In the genomic region with DNA sequence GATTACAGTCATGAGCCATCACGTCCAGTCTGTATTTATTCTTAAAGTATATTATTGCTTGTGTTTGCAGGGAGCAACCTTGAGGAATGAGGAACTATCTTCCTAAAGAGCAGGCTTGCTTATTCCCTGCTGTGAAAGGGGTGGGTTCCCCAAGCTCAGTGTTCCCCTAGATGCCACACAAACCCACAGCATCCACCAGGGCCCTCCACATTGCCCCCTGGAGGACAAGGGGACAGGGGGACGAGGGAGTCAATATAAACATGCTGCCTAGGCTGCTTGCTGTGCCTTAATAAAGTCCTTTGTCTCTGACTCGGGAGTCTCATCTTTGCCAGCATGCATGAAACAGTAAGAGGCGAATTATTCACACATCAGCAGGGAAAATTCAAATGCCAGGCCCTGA, we compare ENCODE assay signal across 11 cellular contexts. TPM values are rescaled to one million over a fixed set of nuclear protein-coding genes. Genes with fewer than 3 reads are reported as not detected.
DNase-seq lines count a peak whose midpoint lies in the region; TF ChIP-seq lines count a peak whose summit lies in the region.
"Had no signal": no experiment of that assay in that cellular context is flagged by ENCODE, and none has a peak within 500 bp of the region (broad histone marks: within the 10 kb centered on the region; RNA-seq: fewer than 3 reads in every experiment).

No MANE protein-coding gene starts in this region.

- H3K36me3 ChIP-seq in Loucy (ENCODE audit: insufficient read depth, low read length): no peaks in the 10 kb centered on the region
- H3K36me3 ChIP-seq in brain microvascular endothelial cell (replicated peaks): no peaks in the 10 kb centered on the region
- H3K36me3 ChIP-seq in left ventricle myocardium inferior: no peaks in the 10 kb centered on the region

- H3K4me3 ChIP-seq in Loucy (ENCODE audit: low read length, poor library complexity, severe bottlenecking) (no peak overlapping the region), brain microvascular endothelial cell (ENCODE audit: low read depth, low read length) (no peak overlapping the region), retinal pigment epithelial cell (ENCODE audit: low read length) (no peak overlapping the region), lower leg skin (ENCODE audit: low read depth, poor library complexity, severe bottlenecking) (no peak overlapping the region), left ventricle myocardium inferior (no peak overlapping the region)

- H3K9ac ChIP-seq in Loucy (ENCODE audit: low read depth, low read length, poor library complexity, severe bottlenecking): no peak overlapping the region

- 22 to 32% methylated on average over 4 of the region's 4 CpGs for WGBS in lower leg skin, 2 donors

- H3K27ac ChIP-seq in brain microvascular endothelial cell (no peak overlapping the region), left ventricle myocardium inferior (replicated peaks) (no peak overlapping the region)

- no peak overlapping the region for H3K4me2 ChIP-seq in Loucy (ENCODE audit: low read depth, low read length, poor library complexity, severe bottlenecking)

- no peaks in the 10 kb centered on the region for H3K9me2 ChIP-seq in Loucy (replicated peaks; ENCODE audit: low read depth, low read length)

- TF ChIP-seq POLR2A in lower leg skin (IDR thresholded peaks at IDR 0.05): no peak

- H3F3A ChIP-seq in Loucy (ENCODE audit: low read depth): no peaks in the 10 kb centered on the region

- H3K27me3 ChIP-seq in Loucy (ENCODE audit: insufficient read depth, low read length, poor library complexity, severe bottlenecking) (no peaks in the 10 kb centered on the region), brain microvascular endothelial cell (replicated peaks) (no peaks in the 10 kb centered on the region), left ventricle myocardium inferior (ENCODE audit: low read depth) (no peaks in the 10 kb centered on the region)

- DNase-seq in NCI-H748 (lab: John Stamatoyannopoulos, UW; ENCODE audit: unreplicated experiment) (peak; percentile 28), NCI-H748 treated with DMSO at 0.1 percent for 48 hours (lab: John Stamatoyannopoulos, UW) (no peak), brain microvascular endothelial cell (no peak), retinal pigment epithelial cell (ENCODE audit: low read depth) (no peak), lower leg skin (ENCODE audit: low spot score in 2 of 2) (no peak), left ventricle myocardium inferior (no peak)
- DNase-seq in activated naive CD4-positive, alpha-beta T cell treated with anti-CD3 and anti-CD28 coated beads, Interleukin-2, amount 50 U/mL, for 16 hours: no peak
- DNase-seq: central memory CD4-positive, alpha-beta T cell; GDM1; NCI-H2171 had no signal

- no peaks in the 10 kb centered on the region for H3K79me2 ChIP-seq in Loucy (ENCODE audit: insufficient read depth, low read length)

- H4K20me1 ChIP-seq in Loucy (ENCODE audit: insufficient read depth, low read length, poor library complexity, severe bottlenecking): no peaks in the 10 kb centered on the region

- in situ Hi-C loops in brain microvascular endothelial cell (cut with HindIII; ENCODE audit: low pct_ligation_motif_present, low sequenced_read_pairs): no loop called here

- H3K9me3 ChIP-seq in Loucy (ENCODE audit: insufficient read depth, low read depth, low read length): no peaks in the 10 kb centered on the region
- no peaks in the 10 kb centered on the region for H3K9me3 ChIP-seq in left ventricle myocardium inferior (replicated peaks)

- TF ChIP-seq CTCF in Loucy (conservative IDR thresholded peaks at IDR 0.05; ENCODE audit: low read length) (peak; percentile 58), brain microvascular endothelial cell (IDR thresholded peaks at IDR 0.05; ENCODE audit: low read depth, low read length, missing control alignments) (peak; percentile 38), retinal pigment epithelial cell (conservative IDR thresholded peaks at IDR 0.05; ENCODE audit: low read depth, low read length) (peak; percentile 46), lower leg skin (IDR thresholded peaks at IDR 0.05) (no peak), left ventricle myocardium inferior (IDR thresholded peaks at IDR 0.05; ENCODE audit: borderline replicate concordance) (no peak)

- H3K4me1 ChIP-seq in Loucy (ENCODE audit: insufficient read depth, low read length, poor library complexity, severe bottlenecking): no peaks in the 10 kb centered on the region
- H3K4me1 ChIP-seq in left ventricle myocardium inferior: no peaks in the 10 kb centered on the region

- 0 out of 2 replicates have a peak overlapping the region, but pooled peaks have one; percentile 20 for H2AFZ ChIP-seq in Loucy (ENCODE audit: low read length)

- intact Hi-C loops in lower leg skin (cut with DNase I; ENCODE audit: low total_unique reads) (no loop called here), left ventricle myocardium inferior (cut with micrococcal nuclease) (no loop called here)

RNA-seq across cellular contexts. Expression of gene IDH3B, which starts 8.0 kb away (rescaled TPM):
- total RNA-seq in lower leg skin: 100 to 1,000 TPM; 121 to 151 (median 126) TPM
- total RNA-seq in left ventricle myocardium inferior: 220 TPM

RNA-seq across cellular contexts. Expression of gene NOP56, which starts 19.5 kb away (rescaled TPM):
- total RNA-seq in lower leg skin: 10 to 100 TPM; 51.5 to 64.7 (median 56.6) TPM
- 47.3 TPM for total RNA-seq in left ventricle myocardium inferior

RNA-seq across cellular contexts. Expression of gene EBF4, which starts 20.6 kb away (rescaled TPM):
- total RNA-seq in lower leg skin: 1 to 10 TPM; 5.0 to 9.9 (median 7.7) TPM
- total RNA-seq in left ventricle myocardium inferior: 4.9 TPM

Comparison
In these comparisons a context has a peak if more than half of its experiments do, and no peak if none do; other contexts are left out.
1. CTCF ChIP-seq: peak in Loucy (single experiment), brain microvascular endothelial cell (single experiment) and retinal pigment epithelial cell (single experiment); none in lower leg skin (0 of 3) and left ventricle myocardium inferior (single experiment).